ENCODE assay signal across 1 cellular context in the genomic region with DNA sequence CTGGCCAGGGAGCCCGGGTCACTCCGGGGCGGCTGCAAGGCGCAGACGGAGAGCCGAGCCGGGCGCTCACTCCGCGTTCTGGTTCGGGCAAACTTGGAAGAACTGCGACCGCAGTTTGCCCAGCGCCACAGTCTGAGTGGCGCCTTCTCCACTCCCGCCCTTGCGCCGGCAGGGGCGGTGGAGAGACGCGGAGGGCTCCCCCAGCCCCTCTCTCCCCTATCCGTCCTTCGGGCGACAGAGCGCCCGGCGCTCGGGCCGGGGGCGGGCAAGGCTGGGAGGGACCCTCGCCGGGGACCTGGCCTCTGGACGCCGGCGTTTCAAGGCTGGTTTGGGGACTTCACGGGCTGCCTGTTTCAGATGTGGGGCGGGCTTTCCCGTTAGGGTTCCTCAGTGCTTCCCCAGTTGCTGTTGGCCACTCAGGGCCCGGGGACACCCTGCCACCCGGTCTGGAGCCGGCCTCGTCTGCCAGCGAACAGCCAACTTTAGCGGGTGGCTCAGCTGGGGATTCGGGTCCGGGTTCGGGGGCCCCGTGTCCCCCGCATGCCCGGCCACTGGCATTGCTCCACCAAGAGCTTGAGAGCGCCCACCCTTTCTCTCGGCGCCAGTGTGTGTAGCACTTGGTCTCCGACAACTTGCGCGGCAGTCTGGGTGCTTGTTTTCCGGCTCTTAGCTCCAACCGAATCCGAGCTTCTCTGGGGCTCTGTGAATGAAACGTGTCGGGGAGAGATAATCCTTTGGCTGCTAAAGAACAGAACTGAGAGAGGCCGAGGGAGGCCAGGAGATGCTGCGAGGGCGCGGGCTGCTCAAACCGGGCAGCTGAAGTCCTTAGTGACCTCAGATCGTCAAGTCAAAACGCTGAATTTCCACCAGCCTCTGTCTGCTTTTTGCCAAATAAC.
TF ChIP-seq lines count a peak whose summit lies in the region.

No MANE protein-coding gene starts in this region.

TF ChIP-seq in WTC11, 78 proteins besides CTCF, POLR2A, EP300 and RAD21 (continued from another document):
- TF ChIP-seq, protein P1, sequence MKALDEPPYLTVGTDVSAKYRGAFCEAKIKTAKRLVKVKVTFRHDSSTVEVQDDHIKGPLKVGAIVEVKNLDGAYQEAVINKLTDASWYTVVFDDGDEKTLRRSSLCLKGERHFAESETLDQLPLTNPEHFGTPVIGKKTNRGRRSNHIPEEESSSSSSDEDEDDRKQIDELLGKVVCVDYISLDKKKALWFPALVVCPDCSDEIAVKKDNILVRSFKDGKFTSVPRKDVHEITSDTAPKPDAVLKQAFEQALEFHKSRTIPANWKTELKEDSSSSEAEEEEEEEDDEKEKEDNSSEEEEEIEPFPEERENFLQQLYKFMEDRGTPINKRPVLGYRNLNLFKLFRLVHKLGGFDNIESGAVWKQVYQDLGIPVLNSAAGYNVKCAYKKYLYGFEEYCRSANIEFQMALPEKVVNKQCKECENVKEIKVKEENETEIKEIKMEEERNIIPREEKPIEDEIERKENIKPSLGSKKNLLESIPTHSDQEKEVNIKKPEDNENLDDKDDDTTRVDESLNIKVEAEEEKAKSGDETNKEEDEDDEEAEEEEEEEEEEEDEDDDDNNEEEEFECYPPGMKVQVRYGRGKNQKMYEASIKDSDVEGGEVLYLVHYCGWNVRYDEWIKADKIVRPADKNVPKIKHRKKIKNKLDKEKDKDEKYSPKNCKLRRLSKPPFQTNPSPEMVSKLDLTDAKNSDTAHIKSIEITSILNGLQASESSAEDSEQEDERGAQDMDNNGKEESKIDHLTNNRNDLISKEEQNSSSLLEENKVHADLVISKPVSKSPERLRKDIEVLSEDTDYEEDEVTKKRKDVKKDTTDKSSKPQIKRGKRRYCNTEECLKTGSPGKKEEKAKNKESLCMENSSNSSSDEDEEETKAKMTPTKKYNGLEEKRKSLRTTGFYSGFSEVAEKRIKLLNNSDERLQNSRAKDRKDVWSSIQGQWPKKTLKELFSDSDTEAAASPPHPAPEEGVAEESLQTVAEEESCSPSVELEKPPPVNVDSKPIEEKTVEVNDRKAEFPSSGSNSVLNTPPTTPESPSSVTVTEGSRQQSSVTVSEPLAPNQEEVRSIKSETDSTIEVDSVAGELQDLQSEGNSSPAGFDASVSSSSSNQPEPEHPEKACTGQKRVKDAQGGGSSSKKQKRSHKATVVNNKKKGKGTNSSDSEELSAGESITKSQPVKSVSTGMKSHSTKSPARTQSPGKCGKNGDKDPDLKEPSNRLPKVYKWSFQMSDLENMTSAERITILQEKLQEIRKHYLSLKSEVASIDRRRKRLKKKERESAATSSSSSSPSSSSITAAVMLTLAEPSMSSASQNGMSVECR (CRISPR knock-in tag; IDR thresholded peaks at IDR 0.05; ENCODE audit: borderline replicate concordance): 0 out of 2 replicates have a peak, but pooled peaks have one; percentile 53
- TF ChIP-seq JAZF1 (CRISPR knock-in tag; IDR thresholded peaks at IDR 0.05) (no peak), NFATC4 (CRISPR knock-in tag; IDR thresholded peaks at IDR 0.05) (no peak), ZNF423 (CRISPR knock-in tag; IDR thresholded peaks at IDR 0.05) (no peak), RELA (CRISPR knock-in tag; IDR thresholded peaks at IDR 0.05; ENCODE audit: borderline replicate concordance) (0 out of 2 replicates have a peak, but pooled peaks have one; percentile 20), NFE2L1 (CRISPR knock-in tag; IDR thresholded peaks at IDR 0.05) (no peak), ZNF219 (CRISPR knock-in tag; IDR thresholded peaks at IDR 0.05; ENCODE audit: borderline replicate concordance) (0 out of 2 replicates have a peak, but pooled peaks have one; percentile 30), MYBL2 (CRISPR knock-in tag; IDR thresholded peaks at IDR 0.05) (peak; percentile 26; the same call in 1 of the 2 replicates), ELF4 (CRISPR knock-in tag; IDR thresholded peaks at IDR 0.05; ENCODE audit: low read depth) (no peak), ZNF232 (CRISPR knock-in tag; IDR thresholded peaks at IDR 0.05) (0 out of 2 replicates have a peak, but pooled peaks have one; percentile 41), ETV6 (CRISPR knock-in tag; IDR thresholded peaks at IDR 0.05) (peak; percentile 43; the same call in 1 of the 2 replicates)
- TF ChIP-seq, protein P2, sequence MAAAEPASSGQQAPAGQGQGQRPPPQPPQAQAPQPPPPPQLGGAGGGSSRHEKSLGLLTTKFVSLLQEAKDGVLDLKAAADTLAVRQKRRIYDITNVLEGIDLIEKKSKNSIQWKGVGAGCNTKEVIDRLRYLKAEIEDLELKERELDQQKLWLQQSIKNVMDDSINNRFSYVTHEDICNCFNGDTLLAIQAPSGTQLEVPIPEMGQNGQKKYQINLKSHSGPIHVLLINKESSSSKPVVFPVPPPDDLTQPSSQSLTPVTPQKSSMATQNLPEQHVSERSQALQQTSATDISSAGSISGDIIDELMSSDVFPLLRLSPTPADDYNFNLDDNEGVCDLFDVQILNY (CRISPR knock-in tag; IDR thresholded peaks at IDR 0.05): 0 out of 2 replicates have a peak, but pooled peaks have one; percentile 33
- TF ChIP-seq, protein P3, sequence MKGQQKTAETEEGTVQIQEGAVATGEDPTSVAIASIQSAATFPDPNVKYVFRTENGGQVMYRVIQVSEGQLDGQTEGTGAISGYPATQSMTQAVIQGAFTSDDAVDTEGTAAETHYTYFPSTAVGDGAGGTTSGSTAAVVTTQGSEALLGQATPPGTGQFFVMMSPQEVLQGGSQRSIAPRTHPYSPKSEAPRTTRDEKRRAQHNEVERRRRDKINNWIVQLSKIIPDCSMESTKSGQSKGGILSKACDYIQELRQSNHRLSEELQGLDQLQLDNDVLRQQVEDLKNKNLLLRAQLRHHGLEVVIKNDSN (CRISPR knock-in tag; IDR thresholded peaks at IDR 0.05): peak; percentile 27; the same call in 1 of the 2 replicates
- TF ChIP-seq, protein P4, sequence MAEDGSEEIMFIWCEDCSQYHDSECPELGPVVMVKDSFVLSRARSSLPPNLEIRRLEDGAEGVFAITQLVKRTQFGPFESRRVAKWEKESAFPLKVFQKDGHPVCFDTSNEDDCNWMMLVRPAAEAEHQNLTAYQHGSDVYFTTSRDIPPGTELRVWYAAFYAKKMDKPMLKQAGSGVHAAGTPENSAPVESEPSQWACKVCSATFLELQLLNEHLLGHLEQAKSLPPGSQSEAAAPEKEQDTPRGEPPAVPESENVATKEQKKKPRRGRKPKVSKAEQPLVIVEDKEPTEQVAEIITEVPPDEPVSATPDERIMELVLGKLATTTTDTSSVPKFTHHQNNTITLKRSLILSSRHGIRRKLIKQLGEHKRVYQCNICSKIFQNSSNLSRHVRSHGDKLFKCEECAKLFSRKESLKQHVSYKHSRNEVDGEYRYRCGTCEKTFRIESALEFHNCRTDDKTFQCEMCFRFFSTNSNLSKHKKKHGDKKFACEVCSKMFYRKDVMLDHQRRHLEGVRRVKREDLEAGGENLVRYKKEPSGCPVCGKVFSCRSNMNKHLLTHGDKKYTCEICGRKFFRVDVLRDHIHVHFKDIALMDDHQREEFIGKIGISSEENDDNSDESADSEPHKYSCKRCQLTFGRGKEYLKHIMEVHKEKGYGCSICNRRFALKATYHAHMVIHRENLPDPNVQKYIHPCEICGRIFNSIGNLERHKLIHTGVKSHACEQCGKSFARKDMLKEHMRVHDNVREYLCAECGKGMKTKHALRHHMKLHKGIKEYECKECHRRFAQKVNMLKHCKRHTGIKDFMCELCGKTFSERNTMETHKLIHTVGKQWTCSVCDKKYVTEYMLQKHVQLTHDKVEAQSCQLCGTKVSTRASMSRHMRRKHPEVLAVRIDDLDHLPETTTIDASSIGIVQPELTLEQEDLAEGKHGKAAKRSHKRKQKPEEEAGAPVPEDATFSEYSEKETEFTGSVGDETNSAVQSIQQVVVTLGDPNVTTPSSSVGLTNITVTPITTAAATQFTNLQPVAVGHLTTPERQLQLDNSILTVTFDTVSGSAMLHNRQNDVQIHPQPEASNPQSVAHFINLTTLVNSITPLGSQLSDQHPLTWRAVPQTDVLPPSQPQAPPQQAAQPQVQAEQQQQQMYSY (CRISPR knock-in tag; IDR thresholded peaks at IDR 0.05): peak; percentile 94
- TF ChIP-seq, protein P5, sequence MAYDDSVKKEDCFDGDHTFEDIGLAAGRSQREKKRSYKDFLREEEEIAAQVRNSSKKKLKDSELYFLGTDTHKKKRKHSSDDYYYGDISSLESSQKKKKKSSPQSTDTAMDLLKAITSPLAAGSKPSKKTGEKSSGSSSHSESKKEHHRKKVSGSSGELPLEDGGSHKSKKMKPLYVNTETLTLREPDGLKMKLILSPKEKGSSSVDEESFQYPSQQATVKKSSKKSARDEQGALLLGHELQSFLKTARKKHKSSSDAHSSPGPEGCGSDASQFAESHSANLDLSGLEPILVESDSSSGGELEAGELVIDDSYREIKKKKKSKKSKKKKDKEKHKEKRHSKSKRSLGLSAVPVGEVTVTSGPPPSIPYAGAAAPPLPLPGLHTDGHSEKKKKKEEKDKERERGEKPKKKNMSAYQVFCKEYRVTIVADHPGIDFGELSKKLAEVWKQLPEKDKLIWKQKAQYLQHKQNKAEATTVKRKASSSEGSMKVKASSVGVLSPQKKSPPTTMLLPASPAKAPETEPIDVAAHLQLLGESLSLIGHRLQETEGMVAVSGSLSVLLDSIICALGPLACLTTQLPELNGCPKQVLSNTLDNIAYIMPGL (CRISPR knock-in tag; IDR thresholded peaks at IDR 0.05): peak; percentile 85
- TF ChIP-seq, protein P6, sequence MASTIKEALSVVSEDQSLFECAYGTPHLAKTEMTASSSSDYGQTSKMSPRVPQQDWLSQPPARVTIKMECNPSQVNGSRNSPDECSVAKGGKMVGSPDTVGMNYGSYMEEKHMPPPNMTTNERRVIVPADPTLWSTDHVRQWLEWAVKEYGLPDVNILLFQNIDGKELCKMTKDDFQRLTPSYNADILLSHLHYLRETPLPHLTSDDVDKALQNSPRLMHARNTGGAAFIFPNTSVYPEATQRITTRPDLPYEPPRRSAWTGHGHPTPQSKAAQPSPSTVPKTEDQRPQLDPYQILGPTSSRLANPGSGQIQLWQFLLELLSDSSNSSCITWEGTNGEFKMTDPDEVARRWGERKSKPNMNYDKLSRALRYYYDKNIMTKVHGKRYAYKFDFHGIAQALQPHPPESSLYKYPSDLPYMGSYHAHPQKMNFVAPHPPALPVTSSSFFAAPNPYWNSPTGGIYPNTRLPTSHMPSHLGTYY (CRISPR knock-in tag; IDR thresholded peaks at IDR 0.05): no peak
- TF ChIP-seq, protein P7, sequence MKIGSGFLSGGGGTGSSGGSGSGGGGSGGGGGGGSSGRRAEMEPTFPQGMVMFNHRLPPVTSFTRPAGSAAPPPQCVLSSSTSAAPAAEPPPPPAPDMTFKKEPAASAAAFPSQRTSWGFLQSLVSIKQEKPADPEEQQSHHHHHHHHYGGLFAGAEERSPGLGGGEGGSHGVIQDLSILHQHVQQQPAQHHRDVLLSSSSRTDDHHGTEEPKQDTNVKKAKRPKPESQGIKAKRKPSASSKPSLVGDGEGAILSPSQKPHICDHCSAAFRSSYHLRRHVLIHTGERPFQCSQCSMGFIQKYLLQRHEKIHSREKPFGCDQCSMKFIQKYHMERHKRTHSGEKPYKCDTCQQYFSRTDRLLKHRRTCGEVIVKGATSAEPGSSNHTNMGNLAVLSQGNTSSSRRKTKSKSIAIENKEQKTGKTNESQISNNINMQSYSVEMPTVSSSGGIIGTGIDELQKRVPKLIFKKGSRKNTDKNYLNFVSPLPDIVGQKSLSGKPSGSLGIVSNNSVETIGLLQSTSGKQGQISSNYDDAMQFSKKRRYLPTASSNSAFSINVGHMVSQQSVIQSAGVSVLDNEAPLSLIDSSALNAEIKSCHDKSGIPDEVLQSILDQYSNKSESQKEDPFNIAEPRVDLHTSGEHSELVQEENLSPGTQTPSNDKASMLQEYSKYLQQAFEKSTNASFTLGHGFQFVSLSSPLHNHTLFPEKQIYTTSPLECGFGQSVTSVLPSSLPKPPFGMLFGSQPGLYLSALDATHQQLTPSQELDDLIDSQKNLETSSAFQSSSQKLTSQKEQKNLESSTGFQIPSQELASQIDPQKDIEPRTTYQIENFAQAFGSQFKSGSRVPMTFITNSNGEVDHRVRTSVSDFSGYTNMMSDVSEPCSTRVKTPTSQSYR (CRISPR knock-in tag; IDR thresholded peaks at IDR 0.05): no peak
TF ChIP-seq in WTC11: peak in this region for 14.
